Comparison of ENCODE assay signal across 20 cellular contexts in genomic region chr9:75990905-75991304, GRCh38.
DNase-seq lines count a peak whose midpoint lies in the region; ATAC-seq, FAIRE-seq and TF ChIP-seq lines count a peak whose summit lies in the region.
"Had no signal": no experiment of that assay in that cellular context is flagged by ENCODE, and none has a peak within 500 bp of the region (broad histone marks: within the 10 kb centered on the region; RNA-seq: fewer than 3 reads in every experiment).

No MANE protein-coding gene starts in this region.

- H3K36me3 ChIP-seq in Peyer's patch (peaks cover 0 to 27% (median 0%) of the 10 kb centered on the region in 3 donors), hepatocyte (replicated peaks; ENCODE audit: insufficient read depth, low read depth) (no peaks in the 10 kb centered on the region), small intestine (ENCODE audit: control insufficient read depth in 2 of 2, insufficient read depth in 2 of 2, low read length in 2 of 2) (peaks cover 3 to 12% of the 10 kb centered on the region in 2 donors)
- H3K36me3 ChIP-seq: BLaER1 treated with 17β-estradiol and CSF1 and Interleukin-3, amounts not matched to agents 10 nM and 100 nM had no signal

- peaks cover 37% of the 10 kb centered on the region for H3K4me1 Mint-ChIP-seq in activated CD8-positive, alpha-beta T cell treated with anti-CD3 and anti-CD28 coated beads for 36 hours (ENCODE audit: low read depth)
- H3K4me1 Mint-ChIP-seq: B cell had no signal

- peak; percentile 28 for DNase-seq in MV-4-11 (lab: John Stamatoyannopoulos, UW)
- no peak for DNase-seq in Peyer's patch
- no peak for DNase-seq in hepatocyte (ENCODE audit: low spot score)
- peak; percentile 82 for DNase-seq in small intestine
- no peak for DNase-seq in activated CD8-positive, alpha-beta T cell treated with anti-CD3 and anti-CD28 coated beads for 36 hours
- DNase-seq in activated T-cell treated with anti-CD3 and anti-CD28 coated beads for 4 hours, result no peak
- DNase-seq: Calu3; CD8-positive, alpha-beta T cell; DMS 273 treated with DMSO at 0.1 percent for 48 hours; DMS53; DND-41; EL; HCEC 1CT had no signal

- CTCF ChIA-PET in activated CD8-positive, alpha-beta T cell treated with anti-CD3 and anti-CD28 coated beads for 36 hours (lab: Charles Lee), result interaction anchor here (1.0 kb wide), 1 partner anchor 11 kb away, joined by 3 read pairs; no protein-coding TSS in a partner anchor

- no peak overlapping the region for H3K4me3 ChIP-seq in Peyer's patch
- H3K4me3 ChIP-seq in hepatocyte, result no peak overlapping the region
- no peak overlapping the region for H3K4me3 ChIP-seq in small intestine (ENCODE audit: low read depth in 1 of 2, low read length in 2 of 2)
- H3K4me3 ChIP-seq: BLaER1 treated with 17β-estradiol and CSF1 and Interleukin-3, amounts not matched to agents 10 nM and 100 nM; GM12878; GM23338 had no signal

- H3K4me1 ChIP-seq in Peyer's patch (peaks cover 0 to 29% (median 0%) of the 10 kb centered on the region in 4 donors), hepatocyte (ENCODE audit: insufficient read depth) (peaks cover 4% of the 10 kb centered on the region), small intestine (ENCODE audit: control insufficient read depth in 2 of 2, insufficient read depth in 1 of 2, low read depth in 1 of 2, low read length in 1 of 2) (peaks cover 8 to 9% of the 10 kb centered on the region in 2 donors)

- 77% methylated on average over 3 of the region's 3 CpGs for WGBS in hepatocyte (ENCODE audit: low lambda C conversion rate, missing lambda C conversion rate)
- 15 to 60% (median 39%) methylated on average over 3 of the region's 3 CpGs for WGBS in small intestine, 3 donors

- H3K9me3 Mint-ChIP-seq in activated CD8-positive, alpha-beta T cell treated with anti-CD3 and anti-CD28 coated beads for 36 hours, result no peaks in the 10 kb centered on the region
- H3K9me3 Mint-ChIP-seq: CD8-positive, alpha-beta T cell; GM23338 had no signal

- peak overlapping the region in 3 of 4 donors; percentile 37 to 73 (median 68) for H3K27ac ChIP-seq in Peyer's patch
- peak overlapping the region; percentile 71 for H3K27ac ChIP-seq in hepatocyte
- peak overlapping the region; percentile 77 to 81 for H3K27ac ChIP-seq in small intestine (ENCODE audit: low read depth in 1 of 2, low read length in 1 of 2)
- H3K27ac ChIP-seq: BLaER1 treated with 17β-estradiol and CSF1 and Interleukin-3, amounts not matched to agents 10 nM and 100 nM had no signal

- no peaks in the 10 kb centered on the region for H3K27me3 Mint-ChIP-seq in activated CD8-positive, alpha-beta T cell treated with anti-CD3 and anti-CD28 coated beads for 36 hours
- H3K27me3 Mint-ChIP-seq: B cell had no signal

- no peaks in the 10 kb centered on the region for H3K9me2 ChIP-seq in hepatocyte (replicated peaks; ENCODE audit: insufficient read depth)

- POLR2A ChIA-PET in activated CD8-positive, alpha-beta T cell treated with anti-CD3 and anti-CD28 coated beads for 36 hours (lab: Charles Lee), result no interaction called here

- intact Hi-C loops in activated CD8-positive, alpha-beta T cell treated with anti-CD3 and anti-CD28 coated beads for 36 hours (cut with micrococcal nuclease), result no loop called here

- no peaks in the 10 kb centered on the region for H4K20me1 ChIP-seq in hepatocyte (ENCODE audit: insufficient read depth, poor library complexity, severe bottlenecking)
- H4K20me1 ChIP-seq: BLaER1 treated with 17β-estradiol and CSF1 and Interleukin-3, amounts not matched to agents 10 nM and 100 nM had no signal

- H2AFZ ChIP-seq in hepatocyte, result no peak overlapping the region
- H2AFZ ChIP-seq: GM23338 had no signal

- H3K9me3 ChIP-seq in Peyer's patch, result no peaks in the 10 kb centered on the region
- H3K9me3 ChIP-seq in hepatocyte (ENCODE audit: low read depth), result no peaks in the 10 kb centered on the region
- no peaks in the 10 kb centered on the region for H3K9me3 ChIP-seq in small intestine (ENCODE audit: control insufficient read depth, low read depth)
- H3K9me3 ChIP-seq: BLaER1 treated with 17β-estradiol and CSF1 and Interleukin-3, amounts not matched to agents 10 nM and 100 nM had no signal

- H3K36me3 Mint-ChIP-seq in activated CD8-positive, alpha-beta T cell treated with anti-CD3 and anti-CD28 coated beads for 36 hours (ENCODE audit: low read depth), result peaks cover 26% of the 10 kb centered on the region

- ATAC-seq in GM19328 (IDR thresholded peaks at IDR 0.05; ENCODE audit: unreplicated experiment), result no peak
- ATAC-seq in activated CD8-positive, alpha-beta T cell treated with anti-CD3 and anti-CD28 coated beads for 36 hours, result no peak
- ATAC-seq: CD8-positive, alpha-beta T cell; GM12878; GM23338 had no signal

- no peak overlapping the region for H3K4me3 Mint-ChIP-seq in activated CD8-positive, alpha-beta T cell treated with anti-CD3 and anti-CD28 coated beads for 36 hours
- H3K4me3 Mint-ChIP-seq: B cell; CD8-positive, alpha-beta T cell; GM23338 had no signal

- no peak overlapping the region for H3K4me2 ChIP-seq in hepatocyte
- H3K4me2 ChIP-seq: BLaER1 treated with 17β-estradiol and CSF1 and Interleukin-3, amounts not matched to agents 10 nM and 100 nM; GM23338 had no signal

- H3K27me3 ChIP-seq in Peyer's patch (no peaks in the 10 kb centered on the region), hepatocyte (no peaks in the 10 kb centered on the region), small intestine (ENCODE audit: control insufficient read depth in 2 of 2, insufficient read depth in 2 of 2, low read length in 2 of 2) (no peaks in the 10 kb centered on the region)
- H3K27me3 ChIP-seq: BLaER1 treated with 17β-estradiol and CSF1 and Interleukin-3, amounts not matched to agents 10 nM and 100 nM had no signal

- H3K27ac Mint-ChIP-seq in activated CD8-positive, alpha-beta T cell treated with anti-CD3 and anti-CD28 coated beads for 36 hours, result no peak overlapping the region
- H3K27ac Mint-ChIP-seq: B cell; CD8-positive, alpha-beta T cell; GM23338 had no signal

- FAIRE-seq in small intestine (lab: Jason Lieb, UNC), result no peak
- FAIRE-seq: GM12878, GM19239, H54 had no signal

- peaks cover 60% of the 10 kb centered on the region for H3K79me2 ChIP-seq in hepatocyte

- TF ChIP-seq POLR2A in Peyer's patch (IDR thresholded peaks at IDR 0.05), result no peak

- peak in 3 of 6 experiments; percentile 26 to 33 (median 27) for TF ChIP-seq CTCF in Peyer's patch (IDR thresholded peaks at IDR 0.05)
- no peak for TF ChIP-seq CTCF in hepatocyte (IDR thresholded peaks at IDR 0.05; ENCODE audit: poor library complexity)
- no peak for TF ChIP-seq CTCF in activated CD8-positive, alpha-beta T cell treated with anti-CD3 and anti-CD28 coated beads for 36 hours (IDR thresholded peaks at IDR 0.05)

Comparison
In these comparisons a context has a peak if more than half of its experiments do, and no peak if none do; other contexts are left out.
1. DNase-seq: peak in MV-4-11 (single experiment) and small intestine (single experiment); none in Peyer's patch (0 of 3), hepatocyte (single experiment), activated CD8-positive, alpha-beta T cell treated with anti-CD3 and anti-CD28 coated beads for 36 hours (single experiment) and activated T-cell treated with anti-CD3 and anti-CD28 coated beads for 4 hours (single experiment).
2. Peak in every context shown above with its lines, with median percentiles within 50 percentile points of each other: H3K27ac ChIP-seq.